Comparison of ENCODE assay signal across 19 cellular contexts in genomic region chr20:24584078-24584477, GRCh38.
"Had no signal": no experiment of that assay in that cellular context is flagged by ENCODE, and none has a peak within 500 bp of the region (broad histone marks: within the 10 kb centered on the region; RNA-seq: fewer than 3 reads in every experiment).

No MANE protein-coding gene starts in this region.

- H3K36me3 ChIP-seq: SJSA1 had no signal

- FAIRE-seq: RCC 7860 had no signal

- H3K27me3 ChIP-seq: SJSA1 had no signal

- H3K4me1 ChIP-seq: SJSA1 had no signal

- H3K27ac ChIP-seq: SJSA1, SK-N-MC had no signal

- DNase-seq: Kasumi-1, KG1, MM.1S, NCI-H1092 treated with DMSO at 0.1 percent for 48 hours, NCI-H1436, NCI-H187, NCI-H2029, NCI-H2081 treated with DMSO at 0.1 percent for 48 hours, NCI-H2171, NCI-H510A, NCI-H524 treated with DMSO at 0.1 percent for 48 hours, NCI-H69, NCI-H774, Right ventricle myocardium superior, RPMI8226, SIG-M5 had no signal

- H3K4me3 ChIP-seq: SJSA1, SK-N-MC had no signal

- H3K9me3 ChIP-seq: SJSA1 had no signal
